Comparison of ENCODE assay signal across 2 cellular contexts in the genomic region with DNA sequence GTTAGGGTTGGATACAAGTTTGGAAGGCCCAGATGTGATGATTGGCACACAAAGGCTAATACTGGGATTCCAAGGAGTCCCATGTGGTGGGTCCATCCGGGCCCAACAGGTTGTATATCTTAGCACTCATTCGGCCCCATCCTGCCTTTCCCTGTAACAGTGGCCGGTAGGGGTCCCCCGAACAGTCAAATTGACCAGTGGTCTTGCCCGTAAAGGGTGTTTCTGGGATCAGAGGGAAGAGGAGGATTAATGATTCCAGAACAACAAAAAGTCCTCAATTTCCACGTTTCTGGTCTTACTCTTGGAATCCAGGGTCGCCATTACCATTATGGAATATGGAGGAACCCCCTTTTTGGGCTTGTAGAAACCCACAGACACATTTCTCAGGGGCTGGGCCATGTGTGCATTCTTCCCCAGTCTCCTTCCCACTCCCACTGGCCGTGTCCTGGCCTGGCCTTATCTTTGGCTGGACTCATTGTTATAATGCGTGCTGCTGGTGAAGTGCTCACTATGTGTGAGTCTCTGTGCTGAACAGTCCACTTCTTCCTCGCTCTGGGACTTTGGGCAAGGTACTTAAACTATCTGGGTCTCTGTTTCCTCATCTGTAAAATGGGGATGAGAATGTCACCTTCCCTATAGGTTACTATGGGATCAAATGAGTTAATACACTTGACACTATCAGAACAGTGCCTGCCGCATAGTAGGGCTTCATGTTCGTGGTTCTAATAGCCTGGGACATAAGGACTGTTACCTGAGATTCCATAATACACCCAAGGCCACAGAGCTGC.
TF ChIP-seq lines count a peak whose summit lies in the region.

No MANE protein-coding gene starts in this region.

TF ChIP-seq in GM23338, 12 proteins besides CTCF, POLR2A, EP300 and RAD21:
- TF ChIP-seq EZH2 (IDR thresholded peaks at IDR 0.05; ENCODE audit: low read depth, unreplicated experiment) (no peak), JUNB (IDR thresholded peaks at IDR 0.05; ENCODE audit: unreplicated experiment) (no peak)

TF ChIP-seq in K562, 482 proteins besides CTCF, POLR2A, EP300 and RAD21:
- TF ChIP-seq ADNP (tag; IDR thresholded peaks at IDR 0.05), result peak; percentile 69; the same call in 1 of the 2 replicates
- TF ChIP-seq RBM25 (IDR thresholded peaks at IDR 0.05; ENCODE audit: low read depth, low read length, severe bottlenecking), result peak; percentile 88
- peak; percentile 34 to 51; a peak in 2 of 4 replicates for TF ChIP-seq KDM1A (IDR thresholded peaks at IDR 0.05)
- TF ChIP-seq ZKSCAN1 (IDR thresholded peaks at IDR 0.05; ENCODE audit: low read depth, low read length), result peak; percentile 78; the same call in 1 of the 2 replicates
- TF ChIP-seq SMARCA5 (IDR thresholded peaks at IDR 0.05), result 0 out of 2 replicates have a peak, but pooled peaks have one; percentile 37
- TF ChIP-seq SMC3 (conservative IDR thresholded peaks at IDR 0.05; ENCODE audit: insufficient read depth, low read depth, low read length), result 0 out of 2 replicates have a peak, but pooled peaks have one; percentile 12
- TF ChIP-seq CTCFL (IDR thresholded peaks at IDR 0.05; ENCODE audit: borderline replicate concordance, insufficient read depth, low read depth, low read length, poor library complexity, severe bottlenecking), result peak; percentile 3
- TF ChIP-seq PRDM10 (IDR thresholded peaks at IDR 0.05; ENCODE audit: partially characterized antibody), result peak; percentile 67
- peak; percentile 84; the same call in 1 of the 2 replicates for TF ChIP-seq BCOR (IDR thresholded peaks at IDR 0.05)
- TF ChIP-seq TAF15 (IDR thresholded peaks at IDR 0.05; ENCODE audit: low read depth, low read length), result no peak
- 0 out of 4 replicates have a peak, but pooled peaks of 1 of the 2 experiments have one; percentile 26 for TF ChIP-seq RCOR1 (IDR thresholded peaks at IDR 0.05; ENCODE audit: borderline replicate concordance in 1 of 2, low read depth in 2 of 2, low read length in 2 of 2)
- TF ChIP-seq RFX5 (IDR thresholded peaks at IDR 0.05; ENCODE audit: low read depth, low read length), result no peak
- TF ChIP-seq ZNF175 (CRISPR knock-in tag; IDR thresholded peaks at IDR 0.05; ENCODE audit: low read depth), result no peak
TF ChIP-seq in K562: peak in this region for 10.
